Comparison of ENCODE assay signal across 5 cellular contexts in the genomic region with DNA sequence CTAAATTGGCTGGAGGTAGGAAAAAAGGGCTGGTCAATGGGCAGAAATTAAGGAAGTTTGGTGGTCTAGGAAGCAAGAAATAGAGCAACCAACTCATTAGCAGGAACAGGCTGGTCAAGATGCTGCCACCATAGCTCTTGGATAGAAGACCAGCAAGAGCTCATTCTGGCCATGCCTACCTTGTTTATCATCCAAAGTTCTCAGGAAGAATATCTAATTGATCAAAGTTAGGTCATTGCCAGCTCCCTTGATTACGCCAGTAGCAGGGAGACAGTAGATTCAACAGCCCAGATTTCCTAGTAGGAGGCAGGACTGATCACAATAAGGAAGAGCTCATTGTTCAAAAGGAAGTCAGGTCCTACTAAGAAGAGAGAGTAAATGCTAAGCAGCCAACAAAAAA.
"Had no signal": no experiment of that assay in that cellular context is flagged by ENCODE, and none has a peak within 500 bp of the region (broad histone marks: within the 10 kb centered on the region; RNA-seq: fewer than 3 reads in every experiment).

No MANE protein-coding gene starts in this region.

- H3K4me3 ChIP-seq: K562 had no signal

- DNase-seq: IMR-90, KBM-7, KG1 had no signal

- H3K27ac ChIP-seq: HL-60 had no signal
